Comparison of ENCODE assay signal across 10 cellular contexts in genomic region chr7:74372060-74372408, GRCh38.
DNase-seq lines count a peak whose midpoint lies in the region; ATAC-seq and TF ChIP-seq lines count a peak whose summit lies in the region.
"Had no signal": no experiment of that assay in that cellular context is flagged by ENCODE, and none has a peak within 500 bp of the region (broad histone marks: within the 10 kb centered on the region; RNA-seq: fewer than 3 reads in every experiment).

No MANE protein-coding gene starts in this region.

- H3K4me3 Mint-ChIP-seq in stimulated activated naive CD8-positive, alpha-beta T cell treated with anti-CD3 and anti-CD28 coated beads, Interleukin-15, Interleukin-2, amounts not matched to agents 100 ng/mL and 50 ng/mL, for 24 hours = no peak overlapping the region
- H3K4me3 Mint-ChIP-seq in neural crest cell = peak overlapping the region; percentile 63
- H3K4me3 Mint-ChIP-seq: activated CD4-positive, alpha-beta memory T cell treated with anti-CD3 and anti-CD28 coated beads, Interleukin-2, amount 10 ng/mL, durations not matched to agents 7 days and 5 days had no signal

- H3K36me3 Mint-ChIP-seq in stimulated activated naive CD8-positive, alpha-beta T cell treated with anti-CD3 and anti-CD28 coated beads, Interleukin-15, Interleukin-2, amounts not matched to agents 100 ng/mL and 50 ng/mL, for 24 hours (ENCODE audit: low read depth) = no peaks in the 10 kb centered on the region
- H3K36me3 Mint-ChIP-seq in neural crest cell (ENCODE audit: low read depth) = peaks cover 3% of the 10 kb centered on the region

- no peak for TF ChIP-seq EP300 in gastroesophageal sphincter (IDR thresholded peaks at IDR 0.05)

- H3K4me1 ChIP-seq in gastroesophageal sphincter = peaks cover 0 to 32% (median 6%) of the 10 kb centered on the region in 3 donors

- H3K27me3 ChIP-seq in gastroesophageal sphincter = no peaks in the 10 kb centered on the region

- no peaks in the 10 kb centered on the region for H3K9me3 ChIP-seq in gastroesophageal sphincter

- no peaks in the 10 kb centered on the region for H3K9me3 Mint-ChIP-seq in stimulated activated naive CD8-positive, alpha-beta T cell treated with anti-CD3 and anti-CD28 coated beads, Interleukin-15, Interleukin-2, amounts not matched to agents 100 ng/mL and 50 ng/mL, for 24 hours
- H3K9me3 Mint-ChIP-seq in neural crest cell = no peaks in the 10 kb centered on the region
- H3K9me3 Mint-ChIP-seq: activated CD4-positive, alpha-beta memory T cell treated with anti-CD3 and anti-CD28 coated beads, Interleukin-2, amount 10 ng/mL, durations not matched to agents 7 days and 5 days had no signal

- DNase-seq in stimulated activated naive CD8-positive, alpha-beta T cell treated with anti-CD3 and anti-CD28 coated beads, Interleukin-15, Interleukin-2, amounts not matched to agents 100 U/mL and 50 U/mL, for 24 hours = no peak
- no peak for DNase-seq in neural crest cell (ENCODE audit: low read depth, low spot score)
- no peak for DNase-seq in stimulated activated CD4-positive, alpha-beta T cell treated with anti-CD3 and anti-CD28 coated beads, Interleukin-4, amount 100 ng/mL, for 24 hours
- DNase-seq: activated CD4-positive, alpha-beta memory T cell treated with anti-CD3 and anti-CD28 coated beads, Interleukin-2, amount 10 ng/mL, durations not matched to agents 7 days and 5 days; activated naive CD4-positive, alpha-beta T cell treated with anti-CD3 and anti-CD28 coated beads, Interleukin-2, amount 50 U/mL, for 16 hours had no signal

- TF ChIP-seq CTCF in gastroesophageal sphincter (IDR thresholded peaks at IDR 0.05) (no peak), neural crest cell (conservative IDR thresholded peaks at IDR 0.05) (no peak)

- TF ChIP-seq POLR2A in gastroesophageal sphincter (IDR thresholded peaks at IDR 0.05) = no peak

- 10% methylated on average over 2 of the region's 8 CpGs; no CpG with 5 or more reads in 1 of the 2 donors for WGBS in gastroesophageal sphincter (ENCODE audit: low coverage in 1 of 2), 2 donors

- no peaks in the 10 kb centered on the region for H3K27me3 Mint-ChIP-seq in stimulated activated naive CD8-positive, alpha-beta T cell treated with anti-CD3 and anti-CD28 coated beads, Interleukin-15, Interleukin-2, amounts not matched to agents 100 ng/mL and 50 ng/mL, for 24 hours
- no peaks in the 10 kb centered on the region for H3K27me3 Mint-ChIP-seq in neural crest cell (ENCODE audit: low read depth)
- H3K27me3 Mint-ChIP-seq: activated CD4-positive, alpha-beta memory T cell treated with anti-CD3 and anti-CD28 coated beads, Interleukin-2, amount 10 ng/mL, durations not matched to agents 7 days and 5 days had no signal

- H3K4me3 ChIP-seq in gastroesophageal sphincter = no peak overlapping the region

- peak overlapping the region in 3 of 4 donors; percentile 73 to 80 (median 78) for H3K27ac ChIP-seq in gastroesophageal sphincter

- no peaks in the 10 kb centered on the region for H3K4me1 Mint-ChIP-seq in stimulated activated naive CD8-positive, alpha-beta T cell treated with anti-CD3 and anti-CD28 coated beads, Interleukin-15, Interleukin-2, amounts not matched to agents 100 ng/mL and 50 ng/mL, for 24 hours (ENCODE audit: low read depth)
- H3K4me1 Mint-ChIP-seq in neural crest cell = peaks cover 28% of the 10 kb centered on the region
- H3K4me1 Mint-ChIP-seq: activated CD4-positive, alpha-beta memory T cell treated with anti-CD3 and anti-CD28 coated beads, Interleukin-2, amount 10 ng/mL, durations not matched to agents 7 days and 5 days had no signal

- peaks cover 0 to 21% of the 10 kb centered on the region in 2 donors for H3K36me3 ChIP-seq in gastroesophageal sphincter

- H3K27ac Mint-ChIP-seq in stimulated activated naive CD8-positive, alpha-beta T cell treated with anti-CD3 and anti-CD28 coated beads, Interleukin-15, Interleukin-2, amounts not matched to agents 100 ng/mL and 50 ng/mL, for 24 hours = peak overlapping the region; percentile 52
- no peak overlapping the region for H3K27ac Mint-ChIP-seq in neural crest cell (ENCODE audit: unreplicated experiment)
- H3K27ac Mint-ChIP-seq: activated CD4-positive, alpha-beta memory T cell treated with anti-CD3 and anti-CD28 coated beads, Interleukin-2, amount 10 ng/mL, durations not matched to agents 7 days and 5 days had no signal

- ATAC-seq in stimulated activated naive CD8-positive, alpha-beta T cell treated with anti-CD3 and anti-CD28 coated beads, Interleukin-15, Interleukin-2, amounts not matched to agents 100 U/mL and 50 U/mL, for 24 hours = no peak
- ATAC-seq in gastroesophageal sphincter (peak; percentile 26), GM18907 (IDR thresholded peaks at IDR 0.05; ENCODE audit: unreplicated experiment) (no peak), GM21423 (IDR thresholded peaks at IDR 0.05; ENCODE audit: unreplicated experiment) (no peak), HG03469 (IDR thresholded peaks at IDR 0.05; ENCODE audit: unreplicated experiment) (no peak)
